1 cellular context compared by ENCODE assay signal in genomic region chr18:13619505-13620205, GRCh38.
TF ChIP-seq lines count a peak whose summit lies in the region.

No MANE protein-coding gene starts in this region.

TF ChIP-seq in H1, 55 proteins besides CTCF, POLR2A, EP300 and RAD21 (continued from another document):
- TF ChIP-seq TAF1 (IDR thresholded peaks at IDR 0.05; ENCODE audit: low read depth, low read length) (no peak), KDM1A (IDR thresholded peaks at IDR 0.05; ENCODE audit: borderline replicate concordance, low read length) (no peak), HDAC6 (IDR thresholded peaks at IDR 0.05; ENCODE audit: low read depth, low read length) (no peak), SUZ12 (IDR thresholded peaks at IDR 0.05; ENCODE audit: low read length) (no peak), CHD7 (IDR thresholded peaks at IDR 0.05; ENCODE audit: insufficient replicate concordance, low read length) (no peak), E2F6 (IDR thresholded peaks at IDR 0.05) (no peak), TEAD4 (IDR thresholded peaks at IDR 0.05; ENCODE audit: low read depth, low read length) (no peak)
TF ChIP-seq in H1: peak in this region for 0.
